Comparison of ENCODE assay signal across 8 cellular contexts in the genomic region with DNA sequence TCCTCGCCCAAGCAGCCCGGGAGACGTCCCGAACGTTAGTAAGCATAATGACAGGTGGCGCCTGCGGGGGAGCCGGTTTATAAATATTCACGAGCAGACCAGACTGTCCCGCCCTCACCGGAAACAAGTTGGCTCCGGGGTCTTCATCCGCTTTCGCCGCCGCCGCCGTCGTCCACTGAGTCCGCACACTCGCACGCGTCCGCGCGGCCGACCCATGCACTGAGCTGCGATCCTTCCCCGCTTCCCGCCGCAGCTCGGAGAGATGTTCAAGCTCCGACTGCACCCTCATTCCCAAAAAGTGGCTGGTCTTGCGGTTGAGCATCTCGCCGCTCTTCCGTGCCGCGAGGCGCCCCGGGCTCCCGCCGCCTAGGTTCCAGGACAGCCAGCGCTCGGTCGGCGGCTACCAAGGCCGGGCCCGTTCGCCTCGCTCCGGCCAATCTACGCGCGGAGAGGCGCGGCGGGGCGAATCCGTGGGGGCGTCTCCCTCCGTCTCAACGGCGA. TPM values are rescaled to one million over a fixed set of nuclear protein-coding genes. Genes with fewer than 3 reads are reported as not detected.
DNase-seq lines count a peak whose midpoint lies in the region; ATAC-seq, FAIRE-seq and TF ChIP-seq lines count a peak whose summit lies in the region.

No MANE protein-coding gene starts in this region.

- H2AFZ ChIP-seq in K562 (ENCODE audit: low read depth, low read length): peak overlapping the region; percentile 92

- in situ Hi-C loops in Caki2 (cut with HindIII; ENCODE audit: low pct_unique_long_range_greater_than_20kb, low sequenced_read_pairs) (loop anchor here (25.0 kb wide), 1 partner anchor 176 kb away; a partner anchor contains a TSS), K562 (cut with MboI) (no loop called here)

- H3K79me2 ChIP-seq in K562 (ENCODE audit: control insufficient read depth, insufficient read depth, low read length): peaks cover 42% of the 10 kb centered on the region

- under 1% methylated on average over 64 of the region's 64 CpGs for WGBS in HUES64
- WGBS in K562 (ENCODE audit: insufficient coverage, low coverage, missing lambda C conversion rate): 0% methylated on average over 62 of the region's 64 CpGs

- TF ChIP-seq CTCF in K562 (IDR thresholded peaks at IDR 0.05 in 2 of 3, conservative IDR thresholded peaks at IDR 0.05 in 1 of 3; ENCODE audit: insufficient read depth in 2 of 3, low read depth in 1 of 3, low read length in 3 of 3): no peak
- no peak for TF ChIP-seq CTCF in kidney (IDR thresholded peaks at IDR 0.05; ENCODE audit: borderline replicate concordance, extremely low read depth, insufficient read depth)

- H4K20me1 ChIP-seq in K562 (replicated peaks; ENCODE audit: control insufficient read depth, insufficient read depth, low read length): no peaks in the 10 kb centered on the region

- peak; percentile 43 for DNase-seq in Caki2 (ENCODE audit: low read depth)
- DNase-seq in T follicular helper cell (ENCODE audit: low read depth): peak; percentile 21
- peak; percentile 54 to 81 (median 63) for DNase-seq in K562 (ENCODE audit: extremely low read depth in 1 of 4, low spot score in 3 of 4)
- DNase-seq in kidney: peak; percentile 78
- DNase-seq in stimulated activated CD8-positive, alpha-beta memory T cell treated with anti-CD3 and anti-CD28 coated beads, Interleukin-12 subunit alpha, Interleukin-12 subunit beta, amount 100 ng/mL, for 4 hours (ENCODE audit: low read depth): peak; percentile 16

- H3K4me2 ChIP-seq in K562 (ENCODE audit: insufficient read depth, low read length): peak overlapping the region; percentile 94

- TF ChIP-seq EP300 in K562 (IDR thresholded peaks at IDR 0.05; ENCODE audit: low read length): no peak

- no peaks in the 10 kb centered on the region for H3K9me1 ChIP-seq in K562 (ENCODE audit: control insufficient read depth, insufficient read depth, low read length)

- FAIRE-seq in K562 (lab: Jason Lieb, UNC) (peak; percentile 48), kidney (lab: Jason Lieb, UNC) (no peak)

- H3K9ac ChIP-seq in HUES64 (ENCODE audit: low read depth, low read length): peak overlapping the region; percentile 62; the same call in 1 of the 2 replicates
- H3K9ac ChIP-seq in K562 (ENCODE audit: insufficient read depth in 1 of 2, low read depth in 2 of 2, low read length in 2 of 2): peak overlapping the region; percentile 55 to 95
- H3K9ac ChIP-seq in kidney (ENCODE audit: low read length in 2 of 2): peak overlapping the region in 1 of 2 donors; percentile 94

- H3K4me1 ChIP-seq in HUES64 (ENCODE audit: insufficient read depth, low read length) (peaks cover 9% of the 10 kb centered on the region; the same call in 1 of the 2 replicates), K562 (replicated peaks in 1 of 2; ENCODE audit: control insufficient read depth in 2 of 2, insufficient read depth in 2 of 2, low read length in 2 of 2) (peaks cover 19 to 47% of the 10 kb centered on the region in 2 experiments; a peak in 4 of 5 replicates), kidney (ENCODE audit: control insufficient read depth in 1 of 2, insufficient read depth in 1 of 2, low read depth in 1 of 2, low read length in 2 of 2) (peaks cover 8 to 18% of the 10 kb centered on the region in 2 donors)

- CTCF ChIA-PET in K562 (lab: Yijun Ruan, JAX; ENCODE audit: low intra/inter-chr PET ratio): no interaction called here

- intact Hi-C loops in K562 (cut with micrococcal nuclease): loop anchor here (5.0 kb wide), 1 partner anchor 51 kb away; no protein-coding TSS in a partner anchor
- intact Hi-C loops in kidney (cut with DNase I): no loop called here

- TF ChIP-seq RAD21 in K562 (CRISPR knock-in tag; conservative IDR thresholded peaks at IDR 0.05 in 1 of 2, IDR thresholded peaks at IDR 0.05 in 1 of 2): no peak

- POLR2A ChIA-PET in K562 (lab: Yijun Ruan, JAX): interaction anchor here (1.0 to 3.7 kb wide), 5 partner anchors 9 to 15 kb away, joined by 3 to 28 read pairs (median 7); a partner anchor contains a TSS

- peak; percentile 27 for ATAC-seq in GM21360 (IDR thresholded peaks at IDR 0.05; ENCODE audit: unreplicated experiment)
- peak; percentile 70 for ATAC-seq in K562
- ATAC-seq in GM18519 (IDR thresholded peaks at IDR 0.05; ENCODE audit: low FRiP score, unreplicated experiment): no peak

- H3K27me3 ChIP-seq in HUES64 (ENCODE audit: insufficient read depth, low read length) (no peaks in the 10 kb centered on the region), K562 (ENCODE audit: control insufficient read depth in 2 of 2, insufficient read depth in 2 of 2, low read length in 2 of 2) (no peaks in the 10 kb centered on the region)

- H3K4me3 ChIP-seq in HUES64 (ENCODE audit: low read length) (peak overlapping the region; percentile 96), K562 (peak overlapping the region; percentile 88), kidney (ENCODE audit: low read length in 2 of 2) (peak overlapping the region; percentile 86 to 94)

- H3K27ac ChIP-seq in HUES64 (ENCODE audit: low read depth, low read length): peak overlapping the region; percentile 60; the same call in 1 of the 2 replicates
- peak overlapping the region; percentile 54 for H3K27ac ChIP-seq in K562 (ENCODE audit: extremely low read depth, low read depth, low read length)
- H3K27ac ChIP-seq in kidney (ENCODE audit: low read depth in 2 of 2, low read length in 2 of 2): peak overlapping the region; percentile 19 to 30

- TF ChIP-seq POLR2A in K562 (conservative IDR thresholded peaks at IDR 0.05): 0 out of 2 replicates have a peak, but pooled peaks have one; percentile 16

- H3K36me3 ChIP-seq in HUES64 (ENCODE audit: insufficient read depth, low read length): peaks cover 52% of the 10 kb centered on the region
- H3K36me3 ChIP-seq in K562 (ENCODE audit: control insufficient read depth, insufficient read depth, low read length): peaks cover 75% of the 10 kb centered on the region
- H3K36me3 ChIP-seq in kidney (ENCODE audit: control insufficient read depth in 1 of 2, insufficient read depth in 2 of 2, low read length in 2 of 2): peaks cover 22 to 34% of the 10 kb centered on the region in 2 donors

- TSS peak; percentile 62 for BruUV-seq in K562 (replicated peaks; lab: Mats Ljungman, UMichigan)

- H3K9me3 ChIP-seq in HUES64 (ENCODE audit: insufficient read depth, low read depth, low read length) (no peaks in the 10 kb centered on the region), K562 (replicated peaks; ENCODE audit: control insufficient read depth, insufficient read depth, low read depth, low read length) (no peaks in the 10 kb centered on the region), kidney (ENCODE audit: control insufficient read depth in 1 of 2, low read length in 2 of 2) (no peaks in the 10 kb centered on the region)

RNA-seq across cellular contexts. Expression of a gene that starts 0.4 kb away (rescaled TPM):
- total RNA-seq in Caki2 (2014; rRNA removed; shearing (Covaris generic); ENCODE audit: low replicate concordance): 7.2 and 12.3 TPM in 2 replicates
- polyA plus RNA-seq in HUES64 (2013, experiment 1 of 2): 3.5 TPM
- 2.4 TPM for polyA plus RNA-seq in HUES64 (2013, experiment 2 of 2)
- 23.0 and 52.3 TPM in 2 replicates for total RNA-seq in K562 (2011; cell fraction: chromatin; rRNA removed; ENCODE audit: low replicate concordance)
- total RNA-seq in K562 (2011; cell fraction: nucleolus; rRNA removed): 44.0 and 46.5 TPM in 2 replicates
- total RNA-seq in K562 (2011; cell fraction: nucleoplasm; rRNA removed): 24.7 and 39.0 TPM in 2 replicates
- 16.1 and 18.5 TPM in 2 replicates for total RNA-seq in K562 (2014; rRNA removed)
- total RNA-seq in K562 (2014; rRNA removed; fragmentation: Illumina TruSeq; extraction: Trizol): 4.2 and 6.1 TPM in 2 replicates
- 7.0 and 7.4 TPM in 2 replicates for total RNA-seq in K562 (2015; rRNA removed; fragmentation: Illumina TruSeq; extraction: Trizol)
- 18.4 and 20.0 TPM in 2 replicates for total RNA-seq in K562 (2021)
- polyA plus RNA-seq in K562 (2011; rRNA removed): 13.5 and 16.3 TPM in 2 replicates
- 10.6 and 19.6 TPM in 2 replicates for polyA plus RNA-seq in K562 (2011; cell fraction: cytosol; rRNA removed)
- 107 and 225 TPM in 2 replicates for polyA plus RNA-seq in K562 (2011; cell fraction: nucleus; rRNA removed)
- polyA plus RNA-seq in K562 (2012): 14.9 and 20.9 TPM in 2 replicates
- polyA plus RNA-seq in K562 (2014; fragmentation: Illumina TruSeq; extraction: Trizol): 9.0 and 9.6 TPM in 2 replicates
- polyA plus RNA-seq in K562 (2014; fragmentation: Nextera tagmentation; extraction: Ambion mirVana): 1 to 10 TPM; 5.5 to 6.2 TPM
- polyA plus RNA-seq in K562 (2014; rRNA removed): 33.7 and 38.2 TPM in 2 replicates
- 1.2 and 2.5 TPM in 2 replicates for polyA minus RNA-seq in K562 (2011; rRNA and poly(A)+ RNA removed)
- 3.8 and 4.2 TPM in 2 replicates for polyA minus RNA-seq in K562 (2011; cell fraction: cytosol; rRNA and poly(A)+ RNA removed)
- polyA minus RNA-seq in K562 (2011; cell fraction: nucleus; rRNA and poly(A)+ RNA removed): 16.9 and 21.3 TPM in 2 replicates
- 12.2 TPM for total RNA-seq in kidney
- polyA plus RNA-seq in kidney (ENCODE audit: insufficient read depth, low read depth, low replicate concordance): 13.5 TPM

RNA-seq across cellular contexts. Expression of a gene that starts 0.6 kb away (rescaled TPM):
- 107 and 110 TPM in 2 replicates for total RNA-seq in Caki2 (2014; rRNA removed; shearing (Covaris generic); ENCODE audit: low replicate concordance)
- polyA plus RNA-seq in HUES64 (2013, experiment 1 of 2): 55.0 TPM
- polyA plus RNA-seq in HUES64 (2013, experiment 2 of 2): 48.8 TPM
- 149 and 268 TPM in 2 replicates for total RNA-seq in K562 (2011; cell fraction: chromatin; rRNA removed; ENCODE audit: low replicate concordance)
- total RNA-seq in K562 (2011; cell fraction: nucleolus; rRNA removed): 112 and 115 TPM in 2 replicates
- 105 and 116 TPM in 2 replicates for total RNA-seq in K562 (2011; cell fraction: nucleoplasm; rRNA removed)
- total RNA-seq in K562 (2014; rRNA removed) (81.9 and 95.6 TPM in 2 replicates), K562 (2014; rRNA removed; fragmentation: Illumina TruSeq; extraction: Trizol) (73.7 and 81.5 TPM in 2 replicates), K562 (2015; rRNA removed; fragmentation: Illumina TruSeq; extraction: Trizol) (76.4 and 82.9 TPM in 2 replicates), K562 (2021) (124 and 129 TPM in 2 replicates), kidney (109 TPM)
- polyA plus RNA-seq in K562 (2011; rRNA removed) (91.7 and 97.8 TPM in 2 replicates), K562 (2014; fragmentation: Illumina TruSeq; extraction: Trizol) (107 and 115 TPM in 2 replicates), K562 (2014; fragmentation: Nextera tagmentation; extraction: Ambion mirVana) (1 to 10 TPM; 6.2 to 9.1 TPM), K562 (2014; rRNA removed) (68.2 and 75.6 TPM in 2 replicates), kidney (ENCODE audit: insufficient read depth, low read depth, low replicate concordance) (74.3 TPM)
- 60.8 and 77.4 TPM in 2 replicates for polyA plus RNA-seq in K562 (2011; cell fraction: cytosol; rRNA removed)
- 137 and 170 TPM in 2 replicates for polyA plus RNA-seq in K562 (2011; cell fraction: nucleus; rRNA removed)
- polyA plus RNA-seq in K562 (2012): 78.5 and 80.4 TPM in 2 replicates
- polyA minus RNA-seq in K562 (2011; rRNA and poly(A)+ RNA removed): 89.9 and 91.7 TPM in 2 replicates
- 61.7 and 77.1 TPM in 2 replicates for polyA minus RNA-seq in K562 (2011; cell fraction: cytosol; rRNA and poly(A)+ RNA removed)
- polyA minus RNA-seq in K562 (2011; cell fraction: nucleus; rRNA and poly(A)+ RNA removed): 39.2 and 51.2 TPM in 2 replicates

RNA-seq across cellular contexts. Expression of a gene that starts 13.3 kb away (rescaled TPM):
- 32.0 and 53.5 TPM in 2 replicates for total RNA-seq in Caki2 (2014; rRNA removed; shearing (Covaris generic); ENCODE audit: low replicate concordance)
- 31.1 TPM for polyA plus RNA-seq in HUES64 (2013, experiment 1 of 2)
- 26.5 TPM for polyA plus RNA-seq in HUES64 (2013, experiment 2 of 2)
- total RNA-seq in K562 (2011; cell fraction: chromatin; rRNA removed; ENCODE audit: low replicate concordance): 128 and 290 TPM in 2 replicates
- 161 and 163 TPM in 2 replicates for total RNA-seq in K562 (2011; cell fraction: nucleolus; rRNA removed)
- total RNA-seq in K562 (2011; cell fraction: nucleoplasm; rRNA removed): 157 and 194 TPM in 2 replicates
- total RNA-seq in K562 (2014; rRNA removed): 30.7 and 45.9 TPM in 2 replicates
- 18.3 and 21.2 TPM in 2 replicates for total RNA-seq in K562 (2014; rRNA removed; fragmentation: Illumina TruSeq; extraction: Trizol)
- 23.9 and 25.2 TPM in 2 replicates for total RNA-seq in K562 (2015; rRNA removed; fragmentation: Illumina TruSeq; extraction: Trizol)
- total RNA-seq in K562 (2021): 39.7 and 40.7 TPM in 2 replicates
- 44.1 and 54.4 TPM in 2 replicates for polyA plus RNA-seq in K562 (2011; rRNA removed)
- polyA plus RNA-seq in K562 (2011; cell fraction: cytosol; rRNA removed): 44.6 and 56.8 TPM in 2 replicates
- polyA plus RNA-seq in K562 (2011; cell fraction: nucleus; rRNA removed): 182 and 233 TPM in 2 replicates
- 30.6 and 41.6 TPM in 2 replicates for polyA plus RNA-seq in K562 (2012)
- 39.2 and 41.0 TPM in 2 replicates for polyA plus RNA-seq in K562 (2014; fragmentation: Illumina TruSeq; extraction: Trizol)
- polyA plus RNA-seq in K562 (2014; fragmentation: Nextera tagmentation; extraction: Ambion mirVana): 10 to 100 TPM in 1 of 2 experiments, 1 to 10 TPM in 1; 5.8 to 14.1 TPM
- polyA plus RNA-seq in K562 (2014; rRNA removed): 50.4 and 54.2 TPM in 2 replicates
- 19.6 and 26.2 TPM in 2 replicates for polyA minus RNA-seq in K562 (2011; rRNA and poly(A)+ RNA removed)
- 14.9 and 17.4 TPM in 2 replicates for polyA minus RNA-seq in K562 (2011; cell fraction: cytosol; rRNA and poly(A)+ RNA removed)
- polyA minus RNA-seq in K562 (2011; cell fraction: nucleus; rRNA and poly(A)+ RNA removed): 36.2 and 39.6 TPM in 2 replicates
- 27.8 TPM for total RNA-seq in kidney
- 34.9 TPM for polyA plus RNA-seq in kidney (ENCODE audit: insufficient read depth, low read depth, low replicate concordance)

RNA-seq across cellular contexts. Expression of a gene that starts 25.5 kb away (rescaled TPM):
- 14.0 and 17.5 TPM in 2 replicates for total RNA-seq in Caki2 (2014; rRNA removed; shearing (Covaris generic); ENCODE audit: low replicate concordance)
- polyA plus RNA-seq in HUES64 (2013, experiment 1 of 2): 12.2 TPM
- 15.4 TPM for polyA plus RNA-seq in HUES64 (2013, experiment 2 of 2)
- total RNA-seq in K562 (2011; cell fraction: chromatin; rRNA removed; ENCODE audit: low replicate concordance): 6.8 and 16.5 TPM in 2 replicates
- total RNA-seq in K562 (2011; cell fraction: nucleolus; rRNA removed): 8.6 and 11.3 TPM in 2 replicates
- total RNA-seq in K562 (2011; cell fraction: nucleoplasm; rRNA removed): 6.7 and 7.3 TPM in 2 replicates
- total RNA-seq in K562 (2014; rRNA removed) (13.8 and 14.9 TPM in 2 replicates), K562 (2014; rRNA removed; fragmentation: Illumina TruSeq; extraction: Trizol) (6.7 and 7.3 TPM in 2 replicates), K562 (2015; rRNA removed; fragmentation: Illumina TruSeq; extraction: Trizol) (9.2 and 10.0 TPM in 2 replicates), K562 (2021) (16.5 and 18.8 TPM in 2 replicates), kidney (19.8 TPM)
- polyA plus RNA-seq in K562 (2011; rRNA removed) (2.6 and 4.4 TPM in 2 replicates), K562 (2014; fragmentation: Illumina TruSeq; extraction: Trizol) (11.6 and 12.4 TPM in 2 replicates), K562 (2014; fragmentation: Nextera tagmentation; extraction: Ambion mirVana) (under 1 TPM; 0.44 to 0.66 TPM), K562 (2014; rRNA removed) (6.1 and 7.4 TPM in 2 replicates), kidney (ENCODE audit: insufficient read depth, low read depth, low replicate concordance) (8.1 TPM)
- 4.0 and 5.6 TPM in 2 replicates for polyA plus RNA-seq in K562 (2011; cell fraction: cytosol; rRNA removed)
- polyA plus RNA-seq in K562 (2011; cell fraction: nucleus; rRNA removed): 7.1 and 10.9 TPM in 2 replicates
- polyA plus RNA-seq in K562 (2012): 12.0 and 13.0 TPM in 2 replicates
- 4.2 and 5.3 TPM in 2 replicates for polyA minus RNA-seq in K562 (2011; rRNA and poly(A)+ RNA removed)
- 9.2 and 9.8 TPM in 2 replicates for polyA minus RNA-seq in K562 (2011; cell fraction: cytosol; rRNA and poly(A)+ RNA removed)
- 8.3 and 11.2 TPM in 2 replicates for polyA minus RNA-seq in K562 (2011; cell fraction: nucleus; rRNA and poly(A)+ RNA removed)

Comparison
In these comparisons a context has a peak if more than half of its experiments do, and no peak if none do; other contexts are left out.
1. DNase-seq: peak in every context shown above with its lines; median percentile 78 in kidney; 63 in K562; 43 in Caki2; 21 in T follicular helper cell; 16 in stimulated activated CD8-positive, alpha-beta memory T cell treated with anti-CD3 and anti-CD28 coated beads, Interleukin-12 subunit alpha, Interleukin-12 subunit beta, amount 100 ng/mL, for 4 hours.